Comparison of ENCODE assay signal across 21 cellular contexts in the genomic region with DNA sequence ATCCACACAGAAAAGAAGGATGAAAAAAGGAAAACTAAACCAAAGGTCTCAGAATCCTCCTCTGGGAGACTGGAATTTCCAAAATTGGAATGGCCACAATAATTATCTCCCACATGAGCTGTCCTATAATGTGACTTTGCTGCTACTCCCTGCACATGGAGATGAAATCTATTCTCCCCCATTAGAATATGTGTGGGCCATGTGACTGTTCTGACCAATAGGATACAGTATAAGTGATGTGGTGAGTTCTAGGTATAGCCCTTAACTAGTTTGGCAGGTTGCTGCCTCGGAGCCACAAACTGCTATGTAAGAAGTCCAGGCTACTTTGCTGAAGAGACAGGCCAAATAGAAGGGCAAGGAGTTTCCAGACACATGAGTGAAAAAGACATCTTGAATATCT. TPM values are rescaled to one million over a fixed set of nuclear protein-coding genes. Genes with fewer than 3 reads are reported as not detected.
A peak's percentile ranks its signal among the peaks of the same experiment; 100 is the strongest.
DNase-seq lines count a peak whose midpoint lies in the region; TF ChIP-seq lines count a peak whose summit lies in the region.
"Had no signal": no experiment of that assay in that cellular context is flagged by ENCODE, and none has a peak within 500 bp of the region (broad histone marks: within the 10 kb centered on the region; RNA-seq: fewer than 3 reads in every experiment).

No MANE protein-coding gene starts in this region.

- no peak for TF ChIP-seq EP300 in esophagus muscularis mucosa (IDR thresholded peaks at IDR 0.05)

- POLR2A ChIA-PET in RWPE1 (lab: Yijun Ruan, JAX; ENCODE audit: low non-redundant PET), result no interaction called here

- H3K27me3 Mint-ChIP-seq in activated CD4-positive, alpha-beta T cell treated with anti-CD3 and anti-CD28 coated beads, Interleukin-2, amount 10 ng/mL, durations not matched to agents 24 days and 14 days, result no peaks in the 10 kb centered on the region
- H3K27me3 Mint-ChIP-seq in endodermal cell (ENCODE audit: insufficient read depth), result no peaks in the 10 kb centered on the region
- H3K27me3 Mint-ChIP-seq: activated CD4-positive, alpha-beta T cell treated with anti-CD3 and anti-CD28 coated beads for 36 hours; natural killer cell treated with Interleukin-12 subunit alpha and Interleukin-12 subunit beta and Interleukin-15 and Interleukin-18, amount 100 ng/mL, for 72 hours; stimulated activated naive CD8-positive, alpha-beta T cell treated with anti-CD3 and anti-CD28 coated beads, Interleukin-15, Interleukin-2, amounts not matched to agents 100 ng/mL and 50 ng/mL, for 24 hours had no signal

- DNase-seq in DMS53 (lab: John Stamatoyannopoulos, UW) (peak; percentile 22), DMS53 treated with DMSO at 0.1 percent for 48 hours (lab: John Stamatoyannopoulos, UW; ENCODE audit: unreplicated experiment) (no peak), GM03348 (ENCODE audit: low spot score) (peak; percentile 6), RWPE1 (ENCODE audit: low spot score) (peak; percentile 32), germinal center (ENCODE audit: low spot score) (peak; percentile 22), esophagus muscularis mucosa (ENCODE audit: extremely low spot score) (no peak), endodermal cell (no peak)
- DNase-seq in activated CD4-positive, alpha-beta T cell treated with anti-CD3 and anti-CD28 coated beads, Interleukin-2, amount 10 ng/mL, durations not matched to agents 24 days and 14 days, result no peak
- DNase-seq: activated CD4-positive, alpha-beta T cell treated with anti-CD3 and anti-CD28 coated beads for 36 hours; activated effector memory CD4-positive, alpha-beta T cell treated with anti-CD3 and anti-CD28 coated beads, Interleukin-2, amount 50 U/mL, for 16 hours; adrenal gland; DMS153; dorsolateral prefrontal cortex; esophagus squamous epithelium; left cardiac atrium; NCI-H774; stimulated activated CD4-positive, alpha-beta T cell treated with anti-CD3 and anti-CD28 coated beads, Interleukin-1b, Interleukin-23, amount 100 ng/mL, for 48 hours had no signal

- TF ChIP-seq CTCF in RWPE1 (conservative IDR thresholded peaks at IDR 0.05; ENCODE audit: low read depth) (no peak), esophagus muscularis mucosa (IDR thresholded peaks at IDR 0.05) (no peak), endodermal cell (conservative IDR thresholded peaks at IDR 0.05) (no peak)

- peaks cover 0 to 3% (median 0%) of the 10 kb centered on the region in 4 donors for H3K9me3 ChIP-seq in esophagus muscularis mucosa
- H3K9me3 ChIP-seq in endodermal cell (ENCODE audit: control insufficient read depth, low read length), result peaks cover 31% of the 10 kb centered on the region
- H3K9me3 ChIP-seq: adrenal gland, esophagus squamous epithelium, tibial nerve had no signal

- 93% methylated on average over 1 of the region's 1 CpG for WGBS in esophagus muscularis mucosa
- 96 to 100% methylated on average over 1 of the region's 1 CpG for WGBS in endodermal cell (ENCODE audit: insufficient coverage in 1 of 2, insufficient read length in 1 of 2), 2 experiments

- no peaks in the 10 kb centered on the region for H3K9me3 Mint-ChIP-seq in activated CD4-positive, alpha-beta T cell treated with anti-CD3 and anti-CD28 coated beads, Interleukin-2, amount 10 ng/mL, durations not matched to agents 24 days and 14 days
- peaks cover 10% of the 10 kb centered on the region for H3K9me3 Mint-ChIP-seq in endodermal cell
- H3K9me3 Mint-ChIP-seq: natural killer cell treated with Interleukin-12 subunit alpha and Interleukin-12 subunit beta and Interleukin-15 and Interleukin-18, amount 100 ng/mL, for 72 hours had no signal

- H3K4me1 ChIP-seq in esophagus muscularis mucosa, result peaks cover 6 to 12% (median 7%) of the 10 kb centered on the region in 4 donors
- no peaks in the 10 kb centered on the region for H3K4me1 ChIP-seq in endodermal cell (ENCODE audit: control insufficient read depth, insufficient read depth, low read length)
- H3K4me1 ChIP-seq: adrenal gland had no signal

- H3K27ac ChIP-seq in RWPE1 (no peak overlapping the region), esophagus muscularis mucosa (replicated peaks in 1 of 4) (no peak overlapping the region), endodermal cell (ENCODE audit: low read depth, low read length) (no peak overlapping the region)
- H3K27ac ChIP-seq: adrenal gland, BLaER1, esophagus squamous epithelium, tibial nerve had no signal

- H3K4me3 ChIP-seq in esophagus muscularis mucosa, result no peak overlapping the region
- H3K4me3 ChIP-seq in endodermal cell (ENCODE audit: low read length), result no peak overlapping the region
- H3K4me3 ChIP-seq: adrenal gland, BLaER1, esophagus squamous epithelium, tibial nerve had no signal

- no peak overlapping the region for H3K27ac Mint-ChIP-seq in activated CD4-positive, alpha-beta T cell treated with anti-CD3 and anti-CD28 coated beads, Interleukin-2, amount 10 ng/mL, durations not matched to agents 24 days and 14 days
- H3K27ac Mint-ChIP-seq in endodermal cell, result no peak overlapping the region
- H3K27ac Mint-ChIP-seq: activated CD4-positive, alpha-beta T cell treated with anti-CD3 and anti-CD28 coated beads for 36 hours; natural killer cell treated with Interleukin-12 subunit alpha and Interleukin-12 subunit beta and Interleukin-15 and Interleukin-18, amount 100 ng/mL, for 72 hours; stimulated activated naive CD8-positive, alpha-beta T cell treated with anti-CD3 and anti-CD28 coated beads, Interleukin-15, Interleukin-2, amounts not matched to agents 100 ng/mL and 50 ng/mL, for 24 hours had no signal

- no peak for TF ChIP-seq POLR2A in esophagus muscularis mucosa (IDR thresholded peaks at IDR 0.05; ENCODE audit: low read depth)

- intact Hi-C loops in activated CD4-positive, alpha-beta T cell treated with anti-CD3 and anti-CD28 coated beads, Interleukin-2, amount 10 ng/mL, durations not matched to agents 24 days and 14 days (cut with micrococcal nuclease), result no loop called here
- intact Hi-C loops in esophagus muscularis mucosa (cut with DNase I), result no loop called here

- peaks cover 64% of the 10 kb centered on the region for H3K36me3 Mint-ChIP-seq in activated CD4-positive, alpha-beta T cell treated with anti-CD3 and anti-CD28 coated beads, Interleukin-2, amount 10 ng/mL, durations not matched to agents 24 days and 14 days (ENCODE audit: low read depth)
- peaks cover 61% of the 10 kb centered on the region for H3K36me3 Mint-ChIP-seq in endodermal cell (ENCODE audit: low read depth)

- H3K36me3 ChIP-seq in esophagus muscularis mucosa (no peaks in the 10 kb centered on the region), endodermal cell (ENCODE audit: control insufficient read depth, insufficient read depth, low read length) (peaks cover 74% of the 10 kb centered on the region)
- H3K36me3 ChIP-seq: adrenal gland, tibial nerve had no signal

- H3K4me1 Mint-ChIP-seq in activated CD4-positive, alpha-beta T cell treated with anti-CD3 and anti-CD28 coated beads, Interleukin-2, amount 10 ng/mL, durations not matched to agents 24 days and 14 days, result peaks cover 52% of the 10 kb centered on the region
- H3K4me1 Mint-ChIP-seq in endodermal cell, result peaks cover 6% of the 10 kb centered on the region

- H3K4me3 Mint-ChIP-seq in activated CD4-positive, alpha-beta T cell treated with anti-CD3 and anti-CD28 coated beads, Interleukin-2, amount 10 ng/mL, durations not matched to agents 24 days and 14 days, result no peak overlapping the region
- no peak overlapping the region for H3K4me3 Mint-ChIP-seq in endodermal cell
- H3K4me3 Mint-ChIP-seq: activated CD4-positive, alpha-beta T cell treated with anti-CD3 and anti-CD28 coated beads for 36 hours; natural killer cell treated with Interleukin-12 subunit alpha and Interleukin-12 subunit beta and Interleukin-15 and Interleukin-18, amount 100 ng/mL, for 72 hours; stimulated activated naive CD8-positive, alpha-beta T cell treated with anti-CD3 and anti-CD28 coated beads, Interleukin-15, Interleukin-2, amounts not matched to agents 100 ng/mL and 50 ng/mL, for 24 hours had no signal

- H3K9ac ChIP-seq in endodermal cell (ENCODE audit: extremely low read depth, low read length, poor library complexity, severe bottlenecking), result no peak overlapping the region
- H3K9ac ChIP-seq: BLaER1 had no signal

- CTCF ChIA-PET in RWPE1 (lab: Yijun Ruan, JAX), result interaction anchor here (0.6 kb wide), 1 partner anchor 43 kb away, joined by 3 read pairs; no protein-coding TSS in a partner anchor

- H3K27me3 ChIP-seq in esophagus muscularis mucosa (peaks cover 0 to 12% (median 1%) of the 10 kb centered on the region in 4 donors), endodermal cell (ENCODE audit: control insufficient read depth, insufficient read depth, low read length, poor library complexity, severe bottlenecking) (no peaks in the 10 kb centered on the region)
- H3K27me3 ChIP-seq: adrenal gland, BLaER1 had no signal

RNA-seq across cellular contexts. Expression of a gene that starts 5.2 kb away (rescaled TPM):
- 31.8 and 35.0 TPM in 2 replicates for total RNA-seq in activated CD4-positive, alpha-beta T cell treated with anti-CD3 and anti-CD28 coated beads, Interleukin-2, amount 10 ng/mL, durations not matched to agents 24 days and 14 days
- total RNA-seq in esophagus muscularis mucosa (1 to 10 TPM; 1.3 to 3.8 (median 1.9) TPM), endodermal cell (10 to 100 TPM; 32.7 to 33.1 TPM)
- 44.2 TPM for polyA plus RNA-seq in endodermal cell (2013, experiment 1 of 2)
- polyA plus RNA-seq in endodermal cell (2013, experiment 2 of 2), result 43.3 TPM

RNA-seq across cellular contexts. Expression of a gene that starts 45.0 kb away (rescaled TPM):
- 171 and 179 TPM in 2 replicates for total RNA-seq in activated CD4-positive, alpha-beta T cell treated with anti-CD3 and anti-CD28 coated beads, Interleukin-2, amount 10 ng/mL, durations not matched to agents 24 days and 14 days
- total RNA-seq in esophagus muscularis mucosa (10 to 100 TPM; 14.7 to 19.8 (median 17.9) TPM), endodermal cell (100 to 1,000 TPM in 1 of 2 donors, 10 to 100 TPM in 1; 97.5 to 139 TPM)
- 180 TPM for polyA plus RNA-seq in endodermal cell (2013, experiment 1 of 2)
- polyA plus RNA-seq in endodermal cell (2013, experiment 2 of 2), result 174 TPM

RNA-seq across cellular contexts. Expression of a gene that starts 45.4 kb away (rescaled TPM):
- total RNA-seq in activated CD4-positive, alpha-beta T cell treated with anti-CD3 and anti-CD28 coated beads, Interleukin-2, amount 10 ng/mL, durations not matched to agents 24 days and 14 days, result 13.0 and 14.3 TPM in 2 replicates
- 10 to 100 TPM in 1 of 4 donors, 1 to 10 TPM in 3; 5.5 to 11.9 (median 9.7) TPM for total RNA-seq in esophagus muscularis mucosa
- total RNA-seq in endodermal cell, result 10 to 100 TPM; 35.0 to 40.6 TPM
- 39.7 TPM for polyA plus RNA-seq in endodermal cell (2013, experiment 1 of 2)
- 39.5 TPM for polyA plus RNA-seq in endodermal cell (2013, experiment 2 of 2)

Comparison
In these comparisons a context has a peak if more than half of its experiments do, and no peak if none do; other contexts are left out.
1. DNase-seq: peak in DMS53 (single experiment), GM03348 (single experiment), RWPE1 (single experiment) and germinal center (single experiment); none in DMS53 treated with DMSO at 0.1 percent for 48 hours (single experiment), activated CD4-positive, alpha-beta T cell treated with anti-CD3 and anti-CD28 coated beads, Interleukin-2, amount 10 ng/mL, durations not matched to agents 24 days and 14 days (single experiment), esophagus muscularis mucosa (single experiment) and endodermal cell (single experiment).